ENCODE assay signal across 28 cellular contexts in genomic region chr20:11328839-11329238, GRCh38.
"Had no signal": no experiment of that assay in that cellular context is flagged by ENCODE, and none has a peak within 500 bp of the region (broad histone marks: within the 10 kb centered on the region; RNA-seq: fewer than 3 reads in every experiment).

No MANE protein-coding gene starts in this region.

- H3K9me3 Mint-ChIP-seq: nephron had no signal

- DNase-seq: hippocampal formation; immature natural killer cell; left cardiac atrium; left lung; lower lobe of right lung; midbrain; naive thymus-derived CD8-positive, alpha-beta T cell; nucleus accumbens; pancreas; posterior cingulate gyrus; retina; right cardiac atrium; stimulated activated CD4-positive, alpha-beta T cell treated with anti-CD3 and anti-CD28 coated beads, Interleukin-12 subunit alpha, Interleukin-12 subunit beta, amount 100 ng/mL, for 4 hours; stimulated activated CD4-positive, alpha-beta T cell treated with anti-CD3 and anti-CD28 coated beads, Interleukin-15, amount 100 ng/mL, for 24 hours; stimulated activated CD4-positive, alpha-beta T cell treated with anti-CD3 and anti-CD28 coated beads, Interleukin-2, amount 100 ng/mL, for 24 hours; stimulated activated CD4-positive, alpha-beta T cell treated with anti-CD3 and anti-CD28 coated beads, Interleukin-4, amount 100 ng/mL, for 1 hour; stimulated activated naive B cell treated with anti-CD40 and anti-IgM and Interleukin-4, amounts not matched to agents 10 μg/mL and 1 μg/mL and 100 μg/mL, for 72 hours; tibial artery; trophoblast cell; upper lobe of right lung had no signal

- H3K9me3 ChIP-seq: left lung, lower lobe of right lung, pancreas, prostate gland, suprapubic skin, thoracic aorta, tibial artery, upper lobe of right lung had no signal

- H3K4me3 ChIP-seq: left lung, lower lobe of right lung, pancreas, prostate gland, skin epidermis, suprapubic skin, thoracic aorta, tibial artery, upper lobe of right lung had no signal

- H3K36me3 ChIP-seq: left lung, lower lobe of right lung, pancreas, prostate gland, suprapubic skin, thoracic aorta, tibial artery, upper lobe of right lung had no signal

- H3K27me3 Mint-ChIP-seq: naive thymus-derived CD8-positive, alpha-beta T cell; stimulated activated naive B cell treated with anti-CD40 and anti-IgM and Interleukin-4, amounts not matched to agents 10 μg/mL and 1 μg/mL and 100 μg/mL, for 72 hours; stimulated activated naive CD8-positive, alpha-beta T cell treated with anti-CD3 and anti-CD28 coated beads, Interleukin-15, Interleukin-2, amounts not matched to agents 100 ng/mL and 50 ng/mL, for 24 hours had no signal

- ATAC-seq: left cardiac atrium; left lung; lower lobe of right lung; naive thymus-derived CD8-positive, alpha-beta T cell; pancreas; right cardiac atrium; sciatic nerve; stimulated activated naive B cell treated with anti-CD40 and anti-IgM and Interleukin-4, amounts not matched to agents 10 μg/mL and 1 μg/mL and 100 μg/mL, for 72 hours; upper lobe of right lung had no signal

- H3K4me1 ChIP-seq: left lung, lower lobe of right lung, pancreas, prostate gland, tibial artery, upper lobe of right lung had no signal

- H3K4me1 Mint-ChIP-seq: immature natural killer cell; nephron; stimulated activated naive B cell treated with anti-CD40 and anti-IgM and Interleukin-4, amounts not matched to agents 10 μg/mL and 1 μg/mL and 100 μg/mL, for 72 hours had no signal

- H3K27ac ChIP-seq: left lung, lower lobe of right lung, pancreas, prostate gland, skin epidermis, suprapubic skin, thoracic aorta, tibial artery, upper lobe of right lung had no signal

- H3K4me3 Mint-ChIP-seq: immature natural killer cell; naive thymus-derived CD8-positive, alpha-beta T cell; nephron; neural crest cell; stimulated activated naive B cell treated with anti-CD40 and anti-IgM and Interleukin-4, amounts not matched to agents 10 μg/mL and 1 μg/mL and 100 μg/mL, for 72 hours; stimulated activated naive CD8-positive, alpha-beta T cell treated with anti-CD3 and anti-CD28 coated beads, Interleukin-15, Interleukin-2, amounts not matched to agents 100 ng/mL and 50 ng/mL, for 24 hours had no signal

- H3K36me3 Mint-ChIP-seq: immature natural killer cell; naive thymus-derived CD8-positive, alpha-beta T cell; stimulated activated naive B cell treated with anti-CD40 and anti-IgM and Interleukin-4, amounts not matched to agents 10 μg/mL and 1 μg/mL and 100 μg/mL, for 72 hours had no signal

- H3K27me3 ChIP-seq: left lung, pancreas, suprapubic skin, tibial artery, upper lobe of right lung had no signal

- H3K27ac Mint-ChIP-seq: immature natural killer cell; naive thymus-derived CD8-positive, alpha-beta T cell; nephron; stimulated activated naive B cell treated with anti-CD40 and anti-IgM and Interleukin-4, amounts not matched to agents 10 μg/mL and 1 μg/mL and 100 μg/mL, for 72 hours; stimulated activated naive CD8-positive, alpha-beta T cell treated with anti-CD3 and anti-CD28 coated beads, Interleukin-15, Interleukin-2, amounts not matched to agents 100 ng/mL and 50 ng/mL, for 24 hours had no signal
